In the genomic region with DNA sequence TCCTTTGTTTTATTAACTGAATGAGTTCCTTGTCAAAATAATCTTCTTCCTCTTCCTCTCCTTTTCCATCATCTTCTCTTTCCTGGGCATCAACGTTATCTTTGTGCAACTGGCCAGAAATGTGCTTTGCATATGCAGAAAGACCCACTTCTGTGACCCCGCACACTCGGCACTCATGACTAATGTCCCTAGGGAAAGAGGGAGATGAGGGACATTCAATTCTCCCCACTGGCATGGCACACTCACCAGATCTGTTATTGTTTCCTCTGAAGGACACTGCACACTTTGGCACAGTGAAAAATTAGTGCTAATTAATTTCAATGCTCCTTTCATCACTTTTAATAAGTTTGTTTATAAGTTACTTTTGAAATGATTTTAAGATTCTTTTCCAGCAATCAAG, we compare ENCODE assay signal across 10 cellular contexts. TPM values are rescaled to one million over a fixed set of nuclear protein-coding genes. Genes with fewer than 3 reads are reported as not detected.
DNase-seq lines count a peak whose midpoint lies in the region; ATAC-seq and TF ChIP-seq lines count a peak whose summit lies in the region.
"Had no signal": no experiment of that assay in that cellular context is flagged by ENCODE, and none has a peak within 500 bp of the region (broad histone marks: within the 10 kb centered on the region; RNA-seq: fewer than 3 reads in every experiment).

No MANE protein-coding gene starts in this region.

- H3K4me3 Mint-ChIP-seq in activated B cell treated with CpG ODN at 0.5 μM for 24 hours: peak overlapping the region; percentile 38
- H3K4me3 Mint-ChIP-seq: CD4-positive, alpha-beta memory T cell had no signal

- no peaks in the 10 kb centered on the region; the same call in 1 of the 2 replicates for H3K36me3 ChIP-seq in BJ (ENCODE audit: control insufficient read depth, insufficient read depth, low read length)

- POLR2A ChIA-PET in BJ (lab: Charles Lee): interaction anchor here (0.6 kb wide), 1 partner anchor 131 kb away, joined by 11 read pairs; no protein-coding TSS in a partner anchor
- POLR2A ChIA-PET in activated B cell treated with CpG ODN at 0.5 μM for 24 hours (lab: Charles Lee): interaction anchor here (1.2 kb wide), 1 partner anchor 184 kb away, joined by 4 read pairs; the partner anchor contains the start of genes GANC and TMEM87A

- DNase-seq in BJ (ENCODE audit: low read depth) (no peak), activated B cell treated with CpG ODN at 0.5 μM for 24 hours (no peak), germinal center (ENCODE audit: low spot score) (peak; percentile 16), pons (ENCODE audit: low spot score) (peak; percentile 26)
- DNase-seq: activated T-cell treated with anti-CD3 and anti-CD28 coated beads, Interleukin-2, amount 50 U/mL, for 1 hour; CD4-positive, alpha-beta memory T cell had no signal

- peaks cover 19% of the 10 kb centered on the region for H3K4me1 Mint-ChIP-seq in activated B cell treated with CpG ODN at 0.5 μM for 24 hours

- H3K27ac Mint-ChIP-seq in activated B cell treated with CpG ODN at 0.5 μM for 24 hours: peak overlapping the region; percentile 88

- H3K27me3 ChIP-seq in BJ (ENCODE audit: control insufficient read depth, insufficient read depth, low read length): no peaks in the 10 kb centered on the region

- peaks cover 24% of the 10 kb centered on the region for H3K36me3 Mint-ChIP-seq in activated B cell treated with CpG ODN at 0.5 μM for 24 hours (ENCODE audit: low read depth)

- H3K9me3 Mint-ChIP-seq in activated B cell treated with CpG ODN at 0.5 μM for 24 hours: no peaks in the 10 kb centered on the region
- H3K9me3 Mint-ChIP-seq: CD4-positive, alpha-beta memory T cell had no signal

- TF ChIP-seq CTCF in BJ (IDR thresholded peaks at IDR 0.05; ENCODE audit: insufficient read depth, low read depth, low read length): no peak
- TF ChIP-seq CTCF in activated B cell treated with CpG ODN at 0.5 μM for 24 hours (IDR thresholded peaks at IDR 0.05): no peak

- H3K27me3 Mint-ChIP-seq in activated B cell treated with CpG ODN at 0.5 μM for 24 hours: no peaks in the 10 kb centered on the region
- H3K27me3 Mint-ChIP-seq: CD4-positive, alpha-beta memory T cell had no signal

- intact Hi-C loops in activated B cell treated with CpG ODN at 0.5 μM for 24 hours (cut with micrococcal nuclease): no loop called here

- ATAC-seq in activated B cell treated with CpG ODN at 0.5 μM for 24 hours (ENCODE audit: low read depth) (no peak), GM18517 (IDR thresholded peaks at IDR 0.05; ENCODE audit: unreplicated experiment) (no peak), HG02973 (IDR thresholded peaks at IDR 0.05; ENCODE audit: unreplicated experiment) (no peak), HG02884 (IDR thresholded peaks at IDR 0.05; ENCODE audit: unreplicated experiment) (no peak), GM18511 (IDR thresholded peaks at IDR 0.05; ENCODE audit: unreplicated experiment) (no peak)

- CTCF ChIA-PET in BJ (lab: Yijun Ruan, JAX): interaction anchor here (0.9 to 2.1 kb wide), 4 partner anchors 11 to 23 kb away, joined by 3 to 11 read pairs (median 4); no protein-coding TSS in a partner anchor
- CTCF ChIA-PET in activated B cell treated with CpG ODN at 0.5 μM for 24 hours (lab: Charles Lee): interaction anchor here (1.6 kb wide), 1 partner anchor 15 kb away, joined by 7 read pairs; no protein-coding TSS in a partner anchor

- H3K4me3 ChIP-seq in BJ (ENCODE audit: low read depth, low read length): peak overlapping the region; percentile 2; the same call in 1 of the 2 replicates

RNA-seq across cellular contexts. Expression of gene ZNF106, which starts 34.0 kb away (rescaled TPM):
- 15.4 and 24.1 TPM in 2 replicates for polyA plus RNA-seq in BJ (2011; rRNA removed)
- 32.5 and 32.9 TPM in 2 replicates for polyA minus RNA-seq in BJ (2011; rRNA and poly(A)+ RNA removed)
- total RNA-seq in activated B cell treated with CpG ODN at 0.5 μM for 24 hours: 46.6 and 46.9 TPM in 2 replicates

RNA-seq across cellular contexts. Expression of gene SNAP23, which starts 38.5 kb away (rescaled TPM):
- polyA plus RNA-seq in BJ (2011; rRNA removed): 28.5 and 40.7 TPM in 2 replicates
- polyA minus RNA-seq in BJ (2011; rRNA and poly(A)+ RNA removed): 11.5 and 13.8 TPM in 2 replicates
- total RNA-seq in activated B cell treated with CpG ODN at 0.5 μM for 24 hours: 111 and 123 TPM in 2 replicates

Comparison
In these comparisons a context has a peak if more than half of its experiments do, and no peak if none do; other contexts are left out.
1. DNase-seq: peak in germinal center (single experiment) and pons (single experiment); none in BJ (single experiment) and activated B cell treated with CpG ODN at 0.5 μM for 24 hours (single experiment).